ENCODE assay signal across 22 cellular contexts in the genomic region with DNA sequence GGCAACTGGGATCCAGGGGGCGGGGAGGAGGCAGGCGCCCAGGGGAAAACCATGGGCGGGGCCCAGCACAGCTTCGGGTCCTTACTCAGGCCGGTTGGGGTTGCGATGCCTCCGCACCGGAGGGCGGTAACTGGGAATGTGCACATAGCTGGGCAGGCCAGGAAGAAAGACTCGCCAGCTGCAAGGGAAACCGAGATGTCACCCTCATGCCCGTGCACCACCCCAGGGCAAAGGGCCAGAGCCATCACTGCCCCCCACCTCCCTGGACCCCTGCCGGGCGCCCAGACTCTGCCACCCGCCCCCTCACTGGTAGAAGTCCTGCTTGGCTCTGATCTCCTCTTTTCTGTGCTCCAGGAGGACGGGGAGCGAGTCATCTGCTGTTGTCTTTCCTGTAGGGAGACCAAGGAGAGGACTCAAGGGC. TPM values are rescaled to one million over a fixed set of nuclear protein-coding genes. Genes with fewer than 3 reads are reported as not detected.
DNase-seq lines count a peak whose midpoint lies in the region; ATAC-seq, FAIRE-seq and TF ChIP-seq lines count a peak whose summit lies in the region.
"Had no signal": no experiment of that assay in that cellular context is flagged by ENCODE, and none has a peak within 500 bp of the region (broad histone marks: within the 10 kb centered on the region; RNA-seq: fewer than 3 reads in every experiment).

No MANE protein-coding gene starts in this region.

- H3K9ac ChIP-seq in GM23248 (no peak overlapping the region), kidney (ENCODE audit: low read length in 2 of 2) (no peak overlapping the region), mammary epithelial cell (ENCODE audit: insufficient read depth, low read length) (no peak overlapping the region)

- intact Hi-C loops in activated T-helper 2 cell treated with anti-CD3 and anti-CD28 coated beads, Interferon-gamma antibody, Interleukin-2, Interleukin-4, amounts not matched to agents 10 μg/mL and 5 μg/mL and 100 μg/mL, durations not matched to agents 14 hours and 24 hours and 36 hours (cut with micrococcal nuclease) = loop anchor here (1.0 to 10.0 kb wide), 2 partner anchors 37 to 224 kb away; partner anchors contain the start of gene ALOXE3
- intact Hi-C loops in kidney (cut with DNase I) = no loop called here
- intact Hi-C loops in sigmoid colon (cut with DNase I) = loop anchor here (5.0 kb wide), 2 partner anchors 36 to 469 kb away; partner anchors contain the start of genes ALOXE3 and FXR2
- intact Hi-C loops in mammary epithelial cell (cut with micrococcal nuclease) = loop anchor here (1.0 to 10.0 kb wide), 4 partner anchors 25 to 544 kb away; no protein-coding TSS in a partner anchor

- H3K36me3 ChIP-seq in CD8-positive, alpha-beta memory T cell (ENCODE audit: insufficient read depth, low read length) = no peaks in the 10 kb centered on the region
- no peaks in the 10 kb centered on the region for H3K36me3 ChIP-seq in GM23248 (ENCODE audit: low read depth)
- no peaks in the 10 kb centered on the region for H3K36me3 ChIP-seq in kidney (ENCODE audit: control insufficient read depth in 1 of 2, insufficient read depth in 2 of 2, low read length in 2 of 2)
- no peaks in the 10 kb centered on the region for H3K36me3 ChIP-seq in sigmoid colon
- H3K36me3 ChIP-seq in mammary epithelial cell (ENCODE audit: insufficient read depth, low read length) = no peaks in the 10 kb centered on the region
- H3K36me3 ChIP-seq: adrenal gland; BLaER1 treated with 17β-estradiol and CSF1 and Interleukin-3, amounts not matched to agents 10 nM and 100 nM; heart right ventricle had no signal

- ATAC-seq in HG03342 (IDR thresholded peaks at IDR 0.05; ENCODE audit: unreplicated experiment) = no peak
- ATAC-seq: naive thymus-derived CD4-positive, alpha-beta T cell had no signal

- no peak overlapping the region for H3K27ac Mint-ChIP-seq in CD8-positive, alpha-beta memory T cell
- H3K27ac Mint-ChIP-seq in activated T-helper 2 cell treated with anti-CD3 and anti-CD28 coated beads, Interferon-gamma antibody, Interleukin-2, Interleukin-4, amounts not matched to agents 10 μg/mL and 5 μg/mL and 100 μg/mL, durations not matched to agents 14 hours and 24 hours and 36 hours = no peak overlapping the region

- no peaks in the 10 kb centered on the region for H3F3A ChIP-seq in GM23248 (ENCODE audit: insufficient read depth)

- H3K4me1 Mint-ChIP-seq in CD8-positive, alpha-beta memory T cell = peaks cover 4 to 18% (median 14%) of the 10 kb centered on the region in 3 donors
- H3K4me1 Mint-ChIP-seq in activated T-helper 2 cell treated with anti-CD3 and anti-CD28 coated beads, Interferon-gamma antibody, Interleukin-2, Interleukin-4, amounts not matched to agents 10 μg/mL and 5 μg/mL and 100 μg/mL, durations not matched to agents 14 hours and 24 hours and 36 hours (ENCODE audit: low read depth) = peaks cover 5% of the 10 kb centered on the region

- no peaks in the 10 kb centered on the region for H3K9me2 ChIP-seq in GM23248 (ENCODE audit: insufficient read depth)

- no peaks in the 10 kb centered on the region for H3K9me3 Mint-ChIP-seq in CD8-positive, alpha-beta memory T cell
- no peaks in the 10 kb centered on the region for H3K9me3 Mint-ChIP-seq in activated T-helper 2 cell treated with anti-CD3 and anti-CD28 coated beads, Interferon-gamma antibody, Interleukin-2, Interleukin-4, amounts not matched to agents 10 μg/mL and 5 μg/mL and 100 μg/mL, durations not matched to agents 14 hours and 24 hours and 36 hours
- H3K9me3 Mint-ChIP-seq: naive thymus-derived CD4-positive, alpha-beta T cell had no signal

- H3K36me3 Mint-ChIP-seq in CD8-positive, alpha-beta memory T cell = peaks cover 0 to 6% (median 0%) of the 10 kb centered on the region in 3 donors
- H3K36me3 Mint-ChIP-seq in activated T-helper 2 cell treated with anti-CD3 and anti-CD28 coated beads, Interferon-gamma antibody, Interleukin-2, Interleukin-4, amounts not matched to agents 10 μg/mL and 5 μg/mL and 100 μg/mL, durations not matched to agents 14 hours and 24 hours and 36 hours (ENCODE audit: low read depth) = no peaks in the 10 kb centered on the region

- WGBS in GM23248 (ENCODE audit: low coverage in 1 of 2, low lambda C conversion rate in 2 of 2, missing lambda C conversion rate in 2 of 2), 2 experiments = 30 to 39% methylated on average over 10 to 14 of the region's 17 CpGs
- 30 to 68% methylated on average over 17 of the region's 17 CpGs for WGBS in sigmoid colon, 2 donors
- 97% methylated on average over 6 of the region's 17 CpGs for WGBS in mammary epithelial cell (ENCODE audit: low coverage, missing lambda C conversion rate)

- H3K4me3 Mint-ChIP-seq in CD8-positive, alpha-beta memory T cell = peak overlapping the region in 5 of 7 donors; percentile 20 to 93 (median 60)
- peak overlapping the region; percentile 86 for H3K4me3 Mint-ChIP-seq in activated T-helper 2 cell treated with anti-CD3 and anti-CD28 coated beads, Interferon-gamma antibody, Interleukin-2, Interleukin-4, amounts not matched to agents 10 μg/mL and 5 μg/mL and 100 μg/mL, durations not matched to agents 14 hours and 24 hours and 36 hours (ENCODE audit: low read depth)

- CTCF ChIA-PET in CD8-positive, alpha-beta memory T cell (lab: Charles Lee) = interaction anchor here (0.7 to 3.2 kb wide), 8 partner anchors 11 to 215 kb away, joined by 3 to 25 read pairs (median 5); partner anchors contain the start of gene SLC25A35
- CTCF ChIA-PET in mammary epithelial cell (lab: Charles Lee; ENCODE audit: low non-redundant PET) = no interaction called here

- POLR2A ChIA-PET in CD8-positive, alpha-beta memory T cell (lab: Charles Lee) = no interaction called here

- in situ Hi-C loops in GM23248 (cut with MboI) = no loop called here
- in situ Hi-C loops in mammary epithelial cell (cut with MboI; ENCODE audit: low sequenced_read_pairs in 2 of 2) = no loop called here

- H3K4me1 ChIP-seq in CD8-positive, alpha-beta memory T cell (ENCODE audit: insufficient read depth, low read length) = peaks cover 15% of the 10 kb centered on the region
- H3K4me1 ChIP-seq in GM23248 (ENCODE audit: insufficient read depth) = no peaks in the 10 kb centered on the region
- H3K4me1 ChIP-seq in kidney (ENCODE audit: control insufficient read depth in 1 of 2, insufficient read depth in 1 of 2, low read depth in 1 of 2, low read length in 2 of 2) = peaks cover 0 to 7% of the 10 kb centered on the region in 2 donors
- H3K4me1 ChIP-seq in sigmoid colon = peaks cover 0 to 15% (median 11%) of the 10 kb centered on the region in 4 donors
- peaks cover 20% of the 10 kb centered on the region for H3K4me1 ChIP-seq in mammary epithelial cell (ENCODE audit: insufficient read depth, low read length)

- FAIRE-seq in kidney (lab: Jason Lieb, UNC) = no peak

- no peak for DNase-seq in CD8-positive, alpha-beta memory T cell
- DNase-seq in GM23248 = peak; percentile 45
- no peak for DNase-seq in activated T-helper 2 cell treated with anti-CD3 and anti-CD28 coated beads, Interferon-gamma antibody, Interleukin-2, Interleukin-4, amounts not matched to agents 10 μg/mL and 5 μg/mL and 100 μg/mL, durations not matched to agents 14 hours and 24 hours and 36 hours (ENCODE audit: low spot score)
- peak; percentile 69 for DNase-seq in kidney
- DNase-seq in sigmoid colon = no peak
- DNase-seq in mammary epithelial cell = no peak
- no peak for DNase-seq in kidney tubule cell (ENCODE audit: low spot score)
- DNase-seq: adrenal gland; GDM1; heart right ventricle; naive thymus-derived CD4-positive, alpha-beta T cell; NCI-H1417 treated with DMSO at 0.1 percent for 48 hours; NCI-H446 treated with DMSO at 0.1 percent for 48 hours; OCI-M1; right cardiac atrium; stimulated activated CD4-positive, alpha-beta T cell treated with anti-CD3 and anti-CD28 coated beads, Interleukin-2, amount 100 ng/mL, for 48 hours; trophoblast cell had no signal

- peak overlapping the region; percentile 83; the same call in 1 of the 2 replicates for H2AFZ ChIP-seq in GM23248
- H2AFZ ChIP-seq in mammary epithelial cell (ENCODE audit: low read depth, low read length) = no peak overlapping the region

- dilution Hi-C loops in mammary epithelial cell (cut with HindIII; ENCODE audit: low sequenced_read_pairs) = no loop called here

- H3K4me2 ChIP-seq in GM23248 (ENCODE audit: unreplicated experiment) (no peak overlapping the region), mammary epithelial cell (ENCODE audit: insufficient read depth, low read depth, low read length) (no peak overlapping the region)

- no peak for TF ChIP-seq EP300 in sigmoid colon (IDR thresholded peaks at IDR 0.05)

- no peaks in the 10 kb centered on the region for H3K9me3 ChIP-seq in CD8-positive, alpha-beta memory T cell (ENCODE audit: low read length)
- H3K9me3 ChIP-seq in GM23248 (ENCODE audit: low read depth) (no peaks in the 10 kb centered on the region), kidney (ENCODE audit: control insufficient read depth in 1 of 2, low read length in 2 of 2) (no peaks in the 10 kb centered on the region), sigmoid colon (no peaks in the 10 kb centered on the region), mammary epithelial cell (replicated peaks; ENCODE audit: insufficient read depth, low read length) (no peaks in the 10 kb centered on the region)
- H3K9me3 ChIP-seq: adrenal gland; BLaER1 treated with 17β-estradiol and CSF1 and Interleukin-3, amounts not matched to agents 10 nM and 100 nM; heart right ventricle had no signal

- H4K20me1 ChIP-seq in GM23248 (ENCODE audit: insufficient read depth) = no peaks in the 10 kb centered on the region
- H4K20me1 ChIP-seq in mammary epithelial cell (ENCODE audit: insufficient read depth, low read length) = no peaks in the 10 kb centered on the region
- H4K20me1 ChIP-seq: BLaER1 treated with 17β-estradiol and CSF1 and Interleukin-3, amounts not matched to agents 10 nM and 100 nM had no signal

- H3K4me3 ChIP-seq in CD8-positive, alpha-beta memory T cell (ENCODE audit: low read length) = no peak overlapping the region
- H3K4me3 ChIP-seq in GM23248 (no peak overlapping the region), kidney (ENCODE audit: low read length in 2 of 2) (no peak overlapping the region), sigmoid colon (no peak overlapping the region), mammary epithelial cell (replicated peaks in 1 of 3; ENCODE audit: insufficient read depth in 1 of 3, low read depth in 2 of 3, low read length in 3 of 3) (no peak overlapping the region)

- no peak overlapping the region for H3K27ac ChIP-seq in CD8-positive, alpha-beta memory T cell (ENCODE audit: low read depth, low read length)
- H3K27ac ChIP-seq in GM23248 (no peak overlapping the region), kidney (ENCODE audit: low read depth in 2 of 2, low read length in 2 of 2) (no peak overlapping the region), sigmoid colon (no peak overlapping the region), mammary epithelial cell (ENCODE audit: insufficient read depth, low read depth, low read length) (no peak overlapping the region)
- H3K27ac ChIP-seq: adrenal gland; BLaER1 treated with 17β-estradiol and CSF1 and Interleukin-3, amounts not matched to agents 10 nM and 100 nM; epithelial cell of prostate; heart right ventricle had no signal

- TF ChIP-seq POLR2A in sigmoid colon (IDR thresholded peaks at IDR 0.05) = no peak

- TF ChIP-seq CTCF in kidney (IDR thresholded peaks at IDR 0.05; ENCODE audit: borderline replicate concordance, extremely low read depth, insufficient read depth) = no peak
- no peak for TF ChIP-seq CTCF in sigmoid colon (IDR thresholded peaks at IDR 0.05)
- TF ChIP-seq CTCF in mammary epithelial cell (conservative IDR thresholded peaks at IDR 0.05 in 1 of 2, IDR thresholded peaks at IDR 0.05 in 1 of 2; ENCODE audit: extremely low read depth in 1 of 2, insufficient read depth in 1 of 2, low read depth in 1 of 2, low read length in 2 of 2) = no peak

- no TSS peak for BruUV-seq in mammary epithelial cell (replicated peaks; lab: Mats Ljungman, UMichigan)

- H3K79me2 ChIP-seq in GM23248 (ENCODE audit: insufficient read depth) (no peaks in the 10 kb centered on the region), mammary epithelial cell (ENCODE audit: insufficient read depth, low read length) (no peaks in the 10 kb centered on the region)

- H3K27me3 ChIP-seq in CD8-positive, alpha-beta memory T cell (ENCODE audit: insufficient read depth, low read length, poor library complexity, severe bottlenecking) = no peaks in the 10 kb centered on the region
- H3K27me3 ChIP-seq in GM23248 (replicated peaks; ENCODE audit: insufficient read depth) (peaks cover 18% of the 10 kb centered on the region; the same call in 1 of the 2 replicates), sigmoid colon (peaks cover 6 to 93% (median 43%) of the 10 kb centered on the region in 3 donors), mammary epithelial cell (ENCODE audit: insufficient read depth, low read length) (no peaks in the 10 kb centered on the region)

- H3K27me3 Mint-ChIP-seq in CD8-positive, alpha-beta memory T cell = peaks cover 5% of the 10 kb centered on the region in 2 donors
- peaks cover 8% of the 10 kb centered on the region for H3K27me3 Mint-ChIP-seq in activated T-helper 2 cell treated with anti-CD3 and anti-CD28 coated beads, Interferon-gamma antibody, Interleukin-2, Interleukin-4, amounts not matched to agents 10 μg/mL and 5 μg/mL and 100 μg/mL, durations not matched to agents 14 hours and 24 hours and 36 hours (ENCODE audit: low read depth)

RNA-seq across cellular contexts. Expression of gene ALOX12B, which starts 6.7 kb away (rescaled TPM):
- 1 to 10 TPM; 1.3 to 1.9 TPM for total RNA-seq in CD8-positive, alpha-beta memory T cell
- polyA plus RNA-seq in CD8-positive, alpha-beta memory T cell = not detected
- not detected in 2 replicates for total RNA-seq in GM23248 (2014; rRNA removed; shearing (Covaris generic))
- polyA plus RNA-seq in GM23248 (2016; fragmentation: Nextera tagmentation; extraction: Ambion mirVana) = not detected in 2 replicates
- 0.87 and 1.4 TPM in 2 replicates for total RNA-seq in activated T-helper 2 cell treated with anti-CD3 and anti-CD28 coated beads, Interferon-gamma antibody, Interleukin-2, Interleukin-4, amounts not matched to agents 10 μg/mL and 5 μg/mL and 100 μg/mL, durations not matched to agents 14 hours and 24 hours and 36 hours
- not detected for total RNA-seq in kidney
- polyA plus RNA-seq in kidney (ENCODE audit: insufficient read depth, low read depth, low replicate concordance) = not detected
- not detected for total RNA-seq in sigmoid colon
- polyA plus RNA-seq in sigmoid colon = under 1 TPM in 1 of 3 donors, not detected in 2; 0.52 TPM
- 1 to 10 TPM in 1 of 2 donors, under 1 TPM in 1; 0.33 to 1.2 TPM for total RNA-seq in mammary epithelial cell
- polyA plus RNA-seq in mammary epithelial cell = 0.22 TPM
- 6.0 TPM for polyA minus RNA-seq in mammary epithelial cell
- total RNA-seq: adrenal gland, heart right ventricle, liver had no signal
- polyA plus RNA-seq: adrenal gland, heart right ventricle, liver, right cardiac atrium had no signal

RNA-seq across cellular contexts. Expression of gene ALOXE3, which starts 37.5 kb away (rescaled TPM):
- not detected for total RNA-seq in CD8-positive, alpha-beta memory T cell
- not detected for polyA plus RNA-seq in CD8-positive, alpha-beta memory T cell
- under 0.01 TPM in 1 of 2 replicates, not detected in the other for total RNA-seq in GM23248 (2014; rRNA removed; shearing (Covaris generic))
- polyA plus RNA-seq in GM23248 (2016; fragmentation: Nextera tagmentation; extraction: Ambion mirVana) (0.11 and 0.19 TPM in 2 replicates), kidney (ENCODE audit: insufficient read depth, low read depth, low replicate concordance) (not detected), sigmoid colon (under 1 TPM in 1 of 3 donors, not detected in 2; 0.17 TPM), mammary epithelial cell (9.2 TPM)
- total RNA-seq in activated T-helper 2 cell treated with anti-CD3 and anti-CD28 coated beads, Interferon-gamma antibody, Interleukin-2, Interleukin-4, amounts not matched to agents 10 μg/mL and 5 μg/mL and 100 μg/mL, durations not matched to agents 14 hours and 24 hours and 36 hours = not detected in 2 replicates
- total RNA-seq in kidney (not detected), sigmoid colon (not detected), mammary epithelial cell (10 to 100 TPM in 1 of 2 donors, 1 to 10 TPM in 1; 3.8 to 27.6 TPM)
- polyA minus RNA-seq in mammary epithelial cell = 5.9 TPM
- total RNA-seq: adrenal gland, heart right ventricle, liver, right cardiac atrium had no signal
- polyA plus RNA-seq: adrenal gland, liver, right cardiac atrium had no signal

RNA-seq across cellular contexts. Expression of gene ALOX15B, which starts 42.0 kb away (rescaled TPM):
- not detected for total RNA-seq in CD8-positive, alpha-beta memory T cell
- not detected for polyA plus RNA-seq in CD8-positive, alpha-beta memory T cell
- not detected in 2 replicates for total RNA-seq in GM23248 (2014; rRNA removed; shearing (Covaris generic))
- polyA plus RNA-seq in GM23248 (2016; fragmentation: Nextera tagmentation; extraction: Ambion mirVana) (not detected in 2 replicates), kidney (ENCODE audit: insufficient read depth, low read depth, low replicate concordance) (0.15 TPM), sigmoid colon (1 to 10 TPM; 1.2 to 3.2 (median 1.8) TPM), mammary epithelial cell (83.5 TPM)
- not detected in 2 replicates for total RNA-seq in activated T-helper 2 cell treated with anti-CD3 and anti-CD28 coated beads, Interferon-gamma antibody, Interleukin-2, Interleukin-4, amounts not matched to agents 10 μg/mL and 5 μg/mL and 100 μg/mL, durations not matched to agents 14 hours and 24 hours and 36 hours
- total RNA-seq in kidney (8.0 TPM), sigmoid colon (1 to 10 TPM; 2.8 to 5.3 (median 4.3) TPM), mammary epithelial cell (10 to 100 TPM; 43.5 to 45.3 TPM)
- 66.6 TPM for polyA minus RNA-seq in mammary epithelial cell
- total RNA-seq: chondrocyte had no signal
- polyA plus RNA-seq: naive thymus-derived CD4-positive, alpha-beta T cell had no signal

RNA-seq across cellular contexts. Expression of gene HES7, which starts 43.1 kb away (rescaled TPM):
- 1 to 10 TPM; 1.6 to 1.8 TPM for total RNA-seq in CD8-positive, alpha-beta memory T cell
- polyA plus RNA-seq in CD8-positive, alpha-beta memory T cell = not detected
- total RNA-seq in GM23248 (2014; rRNA removed; shearing (Covaris generic)) = not detected in 2 replicates
- polyA plus RNA-seq in GM23248 (2016; fragmentation: Nextera tagmentation; extraction: Ambion mirVana) (not detected in 2 replicates), kidney (ENCODE audit: insufficient read depth, low read depth, low replicate concordance) (not detected), sigmoid colon (under 1 TPM in 1 of 3 donors, not detected in 2; 0.16 TPM), mammary epithelial cell (0.34 TPM)
- 2.4 and 3.1 TPM in 2 replicates for total RNA-seq in activated T-helper 2 cell treated with anti-CD3 and anti-CD28 coated beads, Interferon-gamma antibody, Interleukin-2, Interleukin-4, amounts not matched to agents 10 μg/mL and 5 μg/mL and 100 μg/mL, durations not matched to agents 14 hours and 24 hours and 36 hours
- total RNA-seq in kidney (0.25 TPM), sigmoid colon (not detected), mammary epithelial cell (1 to 10 TPM in 1 of 2 donors, under 1 TPM in 1; 0.33 to 1.9 TPM)
- polyA minus RNA-seq in mammary epithelial cell = not detected
- total RNA-seq: liver had no signal
- polyA plus RNA-seq: liver; naive thymus-derived CD4-positive, alpha-beta T cell had no signal

Comparison
In these comparisons a context has a peak if more than half of its experiments do, and no peak if none do; other contexts are left out.
1. DNase-seq: peak in GM23248 (single experiment) and kidney (single experiment); none in CD8-positive, alpha-beta memory T cell (0 of 5), activated T-helper 2 cell treated with anti-CD3 and anti-CD28 coated beads, Interferon-gamma antibody, Interleukin-2, Interleukin-4, amounts not matched to agents 10 μg/mL and 5 μg/mL and 100 μg/mL, durations not matched to agents 14 hours and 24 hours and 36 hours (single experiment), sigmoid colon (single experiment), mammary epithelial cell (single experiment) and kidney tubule cell (single experiment).